ENCODE assay signal across 12 cellular contexts in genomic region chr9:19493845-19494244, GRCh38.
DNase-seq lines count a peak whose midpoint lies in the region; ATAC-seq and TF ChIP-seq lines count a peak whose summit lies in the region.
"Had no signal": no experiment of that assay in that cellular context is flagged by ENCODE, and none has a peak within 500 bp of the region (broad histone marks: within the 10 kb centered on the region; RNA-seq: fewer than 3 reads in every experiment).

No MANE protein-coding gene starts in this region.

- WGBS in SK-N-SH (ENCODE audit: low lambda C conversion rate): 64% methylated on average over 2 of the region's 2 CpGs

- no peak overlapping the region for H3K27ac ChIP-seq in SK-N-SH (ENCODE audit: low read depth in 2 of 2, low read length in 1 of 2)

- no peaks in the 10 kb centered on the region for H3K36me3 ChIP-seq in BE2C
- no peaks in the 10 kb centered on the region for H3K36me3 ChIP-seq in SK-N-SH (replicated peaks in 1 of 2; ENCODE audit: control insufficient read depth in 1 of 2, insufficient read depth in 2 of 2, low read length in 1 of 2)
- no peaks in the 10 kb centered on the region for H3K36me3 ChIP-seq in endocrine pancreas (ENCODE audit: control insufficient read depth, insufficient read depth, low read length)

- no peak overlapping the region for H3K4me3 Mint-ChIP-seq in stimulated activated naive B cell treated with anti-CD40 and anti-IgM and Interleukin-4, amounts not matched to agents 10 μg/mL and 1 μg/mL and 100 μg/mL, for 72 hours
- H3K4me3 Mint-ChIP-seq: CD4-positive, alpha-beta T cell had no signal

- H3K27ac Mint-ChIP-seq in stimulated activated naive B cell treated with anti-CD40 and anti-IgM and Interleukin-4, amounts not matched to agents 10 μg/mL and 1 μg/mL and 100 μg/mL, for 72 hours: no peak overlapping the region
- H3K27ac Mint-ChIP-seq: activated CD4-positive, alpha-beta memory T cell treated with anti-CD3 and anti-CD28 coated beads for 36 hours; CD4-positive, alpha-beta T cell; T-helper 1 cell treated with Interleukin-12 subunit alpha and Interleukin-12 subunit beta and Interleukin-4 antibody, amounts not matched to agents 30 μg/mL and 1 μg/mL, for 36 hours had no signal

- H3K27me3 Mint-ChIP-seq in stimulated activated naive B cell treated with anti-CD40 and anti-IgM and Interleukin-4, amounts not matched to agents 10 μg/mL and 1 μg/mL and 100 μg/mL, for 72 hours: peaks cover 10 to 24% of the 10 kb centered on the region in 2 donors
- H3K27me3 Mint-ChIP-seq: activated CD4-positive, alpha-beta memory T cell treated with anti-CD3 and anti-CD28 coated beads for 36 hours had no signal

- no peaks in the 10 kb centered on the region for H3K9me3 ChIP-seq in BE2C
- H3K9me3 ChIP-seq in SK-N-SH: no peaks in the 10 kb centered on the region
- no peaks in the 10 kb centered on the region for H3K9me3 ChIP-seq in endocrine pancreas (ENCODE audit: control insufficient read depth, low read length)

- no peaks in the 10 kb centered on the region for H3K36me3 Mint-ChIP-seq in stimulated activated naive B cell treated with anti-CD40 and anti-IgM and Interleukin-4, amounts not matched to agents 10 μg/mL and 1 μg/mL and 100 μg/mL, for 72 hours
- H3K36me3 Mint-ChIP-seq: activated CD4-positive, alpha-beta memory T cell treated with anti-CD3 and anti-CD28 coated beads for 36 hours had no signal

- no peaks in the 10 kb centered on the region for H3F3A ChIP-seq in SK-N-SH (replicated peaks; ENCODE audit: insufficient read depth)

- H3K27me3 ChIP-seq in BE2C: peaks cover 3% of the 10 kb centered on the region; the same call in 1 of the 2 replicates
- no peaks in the 10 kb centered on the region for H3K27me3 ChIP-seq in SK-N-SH (ENCODE audit: insufficient read depth)
- no peaks in the 10 kb centered on the region for H3K27me3 ChIP-seq in endocrine pancreas (ENCODE audit: control insufficient read depth, insufficient read depth, low read length)

- no peaks in the 10 kb centered on the region for H3K4me1 ChIP-seq in BE2C
- H3K4me1 ChIP-seq in SK-N-SH (ENCODE audit: control insufficient read depth in 1 of 2, insufficient read depth in 2 of 2, low read depth in 1 of 2, low read length in 1 of 2): peaks cover 0 to 10% of the 10 kb centered on the region in 2 experiments; a peak in 2 of 4 replicates
- H3K4me1 ChIP-seq in endocrine pancreas (ENCODE audit: control insufficient read depth, insufficient read depth, low read length): no peaks in the 10 kb centered on the region

- no peak for TF ChIP-seq EP300 in SK-N-SH (IDR thresholded peaks at IDR 0.05; ENCODE audit: borderline replicate concordance in 1 of 2, low read depth in 1 of 2, low read length in 1 of 2)

- POLR2A ChIA-PET in SK-N-SH (lab: Yijun Ruan, JAX): no interaction called here

- H3K4me3 ChIP-seq in BE2C (ENCODE audit: low read depth, low read length): peak overlapping the region; percentile 40
- peak overlapping the region; percentile 45 to 67; a peak in 3 of 4 replicates for H3K4me3 ChIP-seq in SK-N-SH (ENCODE audit: low read depth in 2 of 2, low read length in 1 of 2)
- peak overlapping the region; percentile 53 for H3K4me3 ChIP-seq in endocrine pancreas (ENCODE audit: control insufficient read depth, insufficient read depth, low read length)

- no peaks in the 10 kb centered on the region for H3K9me2 ChIP-seq in SK-N-SH

- DNase-seq in BE2C (no peak), SK-N-SH (no peak), omental fat pad (ENCODE audit: low spot score) (no peak)
- no peak for DNase-seq in stimulated activated naive B cell treated with anti-CD40 and anti-IgM and Interleukin-4, amounts not matched to agents 10 μg/mL and 1 μg/mL and 100 μg/mL, for 72 hours
- DNase-seq: activated gamma-delta T cell treated with Interleukin-2 at 50 U/mL for 16 hours had no signal

- H3K9ac ChIP-seq in SK-N-SH: no peak overlapping the region
- H3K9ac ChIP-seq in endocrine pancreas (ENCODE audit: control insufficient read depth, insufficient read depth, low read length): peak overlapping the region; percentile 36

- no peak for TF ChIP-seq RAD21 in SK-N-SH (IDR thresholded peaks at IDR 0.05; ENCODE audit: low read length)

- peaks cover 13 to 15% of the 10 kb centered on the region in 2 donors for H3K4me1 Mint-ChIP-seq in stimulated activated naive B cell treated with anti-CD40 and anti-IgM and Interleukin-4, amounts not matched to agents 10 μg/mL and 1 μg/mL and 100 μg/mL, for 72 hours

- CTCF ChIA-PET in SK-N-SH (lab: Yijun Ruan, JAX): interaction anchor here (0.8 to 3.4 kb wide), 12 partner anchors 12 to 1446 kb away, joined by 3 to 18 read pairs (median 4); no protein-coding TSS in a partner anchor

- H2AFZ ChIP-seq in SK-N-SH (ENCODE audit: low read depth): peak overlapping the region; percentile 76; the same call in 1 of the 2 replicates

- no peaks in the 10 kb centered on the region for H3K9me3 Mint-ChIP-seq in stimulated activated naive B cell treated with anti-CD40 and anti-IgM and Interleukin-4, amounts not matched to agents 10 μg/mL and 1 μg/mL and 100 μg/mL, for 72 hours
- H3K9me3 Mint-ChIP-seq: activated CD4-positive, alpha-beta memory T cell treated with anti-CD3 and anti-CD28 coated beads for 36 hours; CD4-positive, alpha-beta T cell; T-helper 1 cell treated with Interleukin-12 subunit alpha and Interleukin-12 subunit beta and Interleukin-4 antibody, amounts not matched to agents 30 μg/mL and 1 μg/mL, for 36 hours had no signal

- TF ChIP-seq CTCF in BE2C (IDR thresholded peaks at IDR 0.05; ENCODE audit: low read depth, low read length) (no peak), SK-N-SH (IDR thresholded peaks at IDR 0.05) (no peak), omental fat pad (IDR thresholded peaks at IDR 0.05) (no peak)

- H4K20me1 ChIP-seq in SK-N-SH (ENCODE audit: insufficient read depth): no peaks in the 10 kb centered on the region

- H3K79me2 ChIP-seq in SK-N-SH (ENCODE audit: insufficient read depth): no peaks in the 10 kb centered on the region

- peak; percentile 9 for ATAC-seq in omental fat pad (ENCODE audit: low FRiP score)
- ATAC-seq in GM21360 (IDR thresholded peaks at IDR 0.05; ENCODE audit: unreplicated experiment): no peak
- no peak for ATAC-seq in stimulated activated naive B cell treated with anti-CD40 and anti-IgM and Interleukin-4, amounts not matched to agents 10 μg/mL and 1 μg/mL and 100 μg/mL, for 72 hours (replicated peaks)
- ATAC-seq in HG03175 (IDR thresholded peaks at IDR 0.05; ENCODE audit: unreplicated experiment): no peak
- ATAC-seq in HG02870 (IDR thresholded peaks at IDR 0.05; ENCODE audit: unreplicated experiment): no peak

- peak overlapping the region; percentile 95 for H3K4me2 ChIP-seq in SK-N-SH

TF ChIP-seq in SK-N-SH, 30 proteins besides CTCF, POLR2A, EP300 and RAD21:
- no peak for TF ChIP-seq NFIC (IDR thresholded peaks at IDR 0.05; ENCODE audit: borderline replicate concordance)
- no peak for TF ChIP-seq RFX5 (IDR thresholded peaks at IDR 0.05; ENCODE audit: low read length)
- TF ChIP-seq FOXJ3 (CRISPR knock-in tag; IDR thresholded peaks at IDR 0.05): no peak
- TF ChIP-seq MAX (IDR thresholded peaks at IDR 0.05; ENCODE audit: low read depth): no peak
- no peak for TF ChIP-seq POLR2AphosphoS5 (IDR thresholded peaks at IDR 0.05; ENCODE audit: low read depth, low read length)
- no peak for TF ChIP-seq FOXM1 (IDR thresholded peaks at IDR 0.05; ENCODE audit: low read depth)
- TF ChIP-seq RCOR1 (IDR thresholded peaks at IDR 0.05; ENCODE audit: low read length): no peak
- no peak for TF ChIP-seq YY1 (IDR thresholded peaks at IDR 0.05; ENCODE audit: low read depth)
- TF ChIP-seq TCF12 (IDR thresholded peaks at IDR 0.05): no peak
- TF ChIP-seq SIN3A (IDR thresholded peaks at IDR 0.05; ENCODE audit: borderline replicate concordance, low read depth, low read length): no peak
- TF ChIP-seq EZH2phosphoT487 (IDR thresholded peaks at IDR 0.05; ENCODE audit: borderline replicate concordance, low read depth): no peak
- no peak for TF ChIP-seq CHD2 (IDR thresholded peaks at IDR 0.05; ENCODE audit: low read length, partially characterized antibody)
